ENCODE assay signal across 1 cellular context in genomic region chr12:12800406-12801180, GRCh38.
A peak's percentile ranks its signal among the peaks of the same experiment; 100 is the strongest.
TF ChIP-seq lines count a peak whose summit lies in the region.

No MANE protein-coding gene starts in this region.

TF ChIP-seq in HEK293, 187 proteins besides CTCF, POLR2A, EP300 and RAD21 (continued from another document):
- TF ChIP-seq ZNF449 (tag by site-specific recombination; IDR thresholded peaks at IDR 0.05), result no peak
- no peak for TF ChIP-seq HOXD13 (CRISPR knock-in tag; IDR thresholded peaks at IDR 0.05; ENCODE audit: borderline replicate concordance)
- TF ChIP-seq ZFHX2 (tag by site-specific recombination; conservative IDR thresholded peaks at IDR 0.05), result peak; percentile 75
- no peak for TF ChIP-seq ZNF292 (tag by site-specific recombination; IDR thresholded peaks at IDR 0.05; ENCODE audit: borderline replicate concordance, low read depth)
- TF ChIP-seq ZBTB44 (tag by site-specific recombination; IDR thresholded peaks at IDR 0.05), result no peak
- no peak for TF ChIP-seq ZNF660 (tag by site-specific recombination; IDR thresholded peaks at IDR 0.05)
- no peak for TF ChIP-seq RBAK (tag by site-specific recombination; IDR thresholded peaks at IDR 0.05)
- no peak for TF ChIP-seq ZNF792 (tag by site-specific recombination; IDR thresholded peaks at IDR 0.05)
- no peak for TF ChIP-seq ZNF76 (tag by site-specific recombination; IDR thresholded peaks at IDR 0.05; ENCODE audit: borderline replicate concordance, low read depth)
- no peak for TF ChIP-seq ZNF623 (tag by site-specific recombination; IDR thresholded peaks at IDR 0.05)
- no peak for TF ChIP-seq ZBTB48 (tag by site-specific recombination; IDR thresholded peaks at IDR 0.05)
- no peak for TF ChIP-seq ZNF701 (tag by site-specific recombination; IDR thresholded peaks at IDR 0.05)
